In the genomic region with DNA sequence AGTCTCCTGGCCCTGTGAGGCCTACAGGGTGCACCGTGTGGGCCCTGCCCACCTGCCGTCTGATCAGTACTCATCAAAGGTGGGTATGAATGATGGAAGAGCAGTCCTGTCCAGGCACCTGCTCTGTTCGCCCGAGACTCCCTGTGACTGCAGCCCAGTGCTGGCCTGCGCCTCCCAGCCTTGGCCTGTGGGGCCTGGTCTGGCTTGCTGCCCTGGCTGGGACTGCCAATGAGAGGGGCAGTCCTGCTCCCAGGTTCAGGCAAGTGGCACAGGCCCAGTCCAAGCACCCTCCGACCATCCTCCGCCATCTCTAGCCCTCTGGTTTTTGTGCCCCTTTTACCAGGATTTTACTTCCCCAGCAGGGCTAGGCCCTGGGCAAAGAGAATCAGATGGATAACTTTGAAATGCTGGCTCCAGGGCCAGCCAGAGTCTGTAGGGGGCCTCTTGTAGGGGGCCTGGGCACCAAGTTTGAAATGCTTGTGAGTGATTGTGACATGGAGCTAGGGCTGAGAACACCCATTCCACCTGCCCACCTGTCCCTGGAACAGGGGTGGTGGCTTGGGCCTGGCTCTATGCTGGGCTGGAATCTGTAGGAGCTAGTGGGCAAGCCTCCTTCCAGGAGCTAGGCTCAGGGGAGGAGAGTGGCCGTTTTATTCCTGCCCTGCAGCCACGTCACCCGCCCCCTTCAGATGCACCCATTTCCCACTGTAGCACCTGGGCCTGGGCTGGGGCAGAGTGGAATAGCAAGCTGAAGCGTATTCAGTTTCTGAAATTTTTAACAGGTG, we compare ENCODE assay signal across 17 cellular contexts. TPM values are rescaled to one million over a fixed set of nuclear protein-coding genes. Genes with fewer than 3 reads are reported as not detected.
DNase-seq lines count a peak whose midpoint lies in the region; ATAC-seq, FAIRE-seq and TF ChIP-seq lines count a peak whose summit lies in the region.
"Had no signal": no experiment of that assay in that cellular context is flagged by ENCODE, and none has a peak within 500 bp of the region (broad histone marks: within the 10 kb centered on the region; RNA-seq: fewer than 3 reads in every experiment).

No MANE protein-coding gene starts in this region.

- CTCF ChIA-PET in H1 (lab: Charles Lee; ENCODE audit: partially characterized antibody), result no interaction called here

- no peak for TF ChIP-seq EP300 in H1 (IDR thresholded peaks at IDR 0.05; ENCODE audit: borderline replicate concordance in 1 of 2, low read depth in 2 of 2, low read length in 2 of 2)

- no peak overlapping the region for H4K91ac ChIP-seq in H1 (replicated peaks; ENCODE audit: insufficient read length, low read length)

- H3K27me3 ChIP-seq in right atrium auricular region (no peaks in the 10 kb centered on the region), H1 (replicated peaks in 1 of 4; ENCODE audit: control insufficient read depth in 3 of 4, extremely low read depth in 1 of 4, insufficient read depth in 3 of 4, low read length in 3 of 4) (no peaks in the 10 kb centered on the region; a peak in 1 of 7 replicates), aorta (ENCODE audit: control insufficient read depth in 1 of 2, insufficient read depth in 2 of 2, low read length in 1 of 2) (peaks cover 0 to 3% of the 10 kb centered on the region in 2 donors)

- no peak overlapping the region; the same call in 1 of the 2 replicates for H3K18ac ChIP-seq in H1 (ENCODE audit: extremely low read depth, low read length)

- H3K4me3 ChIP-seq in right atrium auricular region (no peak overlapping the region), H1 (ENCODE audit: extremely low read depth in 1 of 4, insufficient read depth in 2 of 4, low read depth in 3 of 4, low read length in 4 of 4) (no peak overlapping the region), aorta (ENCODE audit: low read length in 2 of 2) (no peak overlapping the region)

- H3K79me1 ChIP-seq in H1 (ENCODE audit: low read depth, low read length), result no peaks in the 10 kb centered on the region

- no peak overlapping the region for H3K9ac ChIP-seq in H1 (replicated peaks in 1 of 4; ENCODE audit: extremely low read depth in 1 of 4, low read depth in 3 of 4, low read length in 3 of 4)

- 0 out of 2 replicates have a peak overlapping the region, but pooled peaks have one; percentile 39 for H2AK5ac ChIP-seq in H1 (ENCODE audit: low read depth, low read length)

- H2BK15ac ChIP-seq in H1 (ENCODE audit: low read length), result no peak overlapping the region

- H2BK20ac ChIP-seq in H1 (ENCODE audit: low read length), result no peak overlapping the region

- H3K14ac ChIP-seq in H1 (ENCODE audit: insufficient read length), result no peak overlapping the region

- H3K4me1 Mint-ChIP-seq in natural killer cell, result peaks cover 5% of the 10 kb centered on the region in 2 donors

- peaks cover 5 to 10% of the 10 kb centered on the region in 2 donors for H3K9me3 Mint-ChIP-seq in natural killer cell

- H3K4me3 Mint-ChIP-seq in natural killer cell, result no peak overlapping the region
- H3K4me3 Mint-ChIP-seq: B cell; CD4-positive, alpha-beta T cell had no signal

- H3K27ac ChIP-seq in right atrium auricular region (no peak overlapping the region), H1 (ENCODE audit: low read depth, low read length) (no peak overlapping the region), aorta (ENCODE audit: low read depth in 1 of 2, low read length in 2 of 2) (no peak overlapping the region)

- no peak overlapping the region for H2AFZ ChIP-seq in H1 (ENCODE audit: low read length)

- no peak for ATAC-seq in Right ventricle myocardium superior (ENCODE audit: poor library complexity)
- ATAC-seq in natural killer cell, result peak in 1 of 3 donors; percentile 31
- peak; percentile 31 for ATAC-seq in aorta (ENCODE audit: low FRiP score)
- no peak for ATAC-seq in GM21737 (IDR thresholded peaks at IDR 0.05; ENCODE audit: unreplicated experiment)

- no peak overlapping the region for H3K23ac ChIP-seq in H1 (ENCODE audit: insufficient read length)

- no peaks in the 10 kb centered on the region for H4K20me1 ChIP-seq in H1 (replicated peaks in 1 of 2; ENCODE audit: control insufficient read depth in 1 of 2, insufficient read depth in 2 of 2, low read length in 2 of 2)

- peak; percentile 57 for DNase-seq in right atrium auricular region (ENCODE audit: low spot score)
- DNase-seq in Right ventricle myocardium superior, result no peak
- DNase-seq in H1 (ENCODE audit: low read depth in 1 of 2, low spot score in 2 of 2), result no peak
- DNase-seq in natural killer cell, result peak; percentile 13
- DNase-seq in aorta, result no peak
- DNase-seq in GDM1 (lab: John Stamatoyannopoulos, UW), result no peak
- DNase-seq: CD4-positive, alpha-beta T cell; DMS53; HCEC 1CT; IMR-90; Kasumi-1; NCI-H187 treated with DMSO at 0.1 percent for 48 hours; NCI-H446 treated with DMSO at 0.1 percent for 48 hours; OCI-M1; RPMI8226 had no signal

- H3K56ac ChIP-seq in H1 (replicated peaks; ENCODE audit: insufficient read length, low read depth, low read length), result no peak overlapping the region

- no peak overlapping the region for H4K5ac ChIP-seq in H1 (ENCODE audit: insufficient read length, low read depth, low read length)

- no peak overlapping the region for H3K27ac Mint-ChIP-seq in natural killer cell
- H3K27ac Mint-ChIP-seq: B cell; CD4-positive, alpha-beta T cell had no signal

- no peak for TF ChIP-seq POLR2A in H1 (IDR thresholded peaks at IDR 0.05; ENCODE audit: control extremely low read depth in 1 of 2, low read depth in 2 of 2, low read length in 2 of 2)

- H2BK120ac ChIP-seq in H1 (replicated peaks; ENCODE audit: low read depth, low read length), result no peak overlapping the region

- POLR2A ChIA-PET in H1 (lab: Charles Lee; ENCODE audit: partially characterized antibody), result no interaction called here

- intact Hi-C loops in Right ventricle myocardium superior (cut with DNase I), result loop anchor here (10.0 kb wide), 1 partner anchor 137 kb away; no protein-coding TSS in a partner anchor
- intact Hi-C loops in natural killer cell (cut with micrococcal nuclease), result no loop called here
- intact Hi-C loops in aorta (cut with DNase I), result loop anchor here in 1 of 2 donors (5.0 kb wide), 1 partner anchor 140 kb away; no protein-coding TSS in a partner anchor

- FAIRE-seq in H1 (lab: Jason Lieb, UNC), result no peak

- WGBS in H1 (ENCODE audit: extremely low coverage in 1 of 2, insufficient coverage in 1 of 2, insufficient read length in 1 of 2, insufficient replicate concordance in 2 of 2, low coverage in 1 of 2, low lambda C conversion rate in 2 of 2, missing lambda C conversion rate in 1 of 2), 2 experiments, result 85% methylated on average over 7 of the region's 11 CpGs; no CpG with 5 or more reads in 1 of the 2 experiments
- WGBS in aorta, 2 donors, result 88 to 90% methylated on average over 11 of the region's 11 CpGs

- no peak overlapping the region for H3K4ac ChIP-seq in H1 (replicated peaks; ENCODE audit: insufficient read length, low read depth, low read length)

- H3K9me3 ChIP-seq in right atrium auricular region, result peaks cover 0 to 15% of the 10 kb centered on the region in 2 donors
- H3K9me3 ChIP-seq in H1 (ENCODE audit: insufficient read depth in 2 of 2, low read depth in 1 of 2, low read length in 1 of 2), result peaks cover 2 to 9% of the 10 kb centered on the region in 2 experiments; a peak in 2 of 4 replicates
- no peaks in the 10 kb centered on the region for H3K9me3 ChIP-seq in aorta (ENCODE audit: control insufficient read depth, low read length)

- H4K8ac ChIP-seq in H1 (ENCODE audit: extremely low read depth, insufficient read depth, low read length), result no peak overlapping the region

- TF ChIP-seq CTCF in right atrium auricular region (IDR thresholded peaks at IDR 0.05) (no peak), H1 (IDR thresholded peaks at IDR 0.05; ENCODE audit: control extremely low read depth in 1 of 3, insufficient read depth in 1 of 3, low read depth in 1 of 3, low read length in 3 of 3) (no peak), natural killer cell (IDR thresholded peaks at IDR 0.05) (no peak)

- H3K4me1 ChIP-seq in right atrium auricular region (peaks cover 0 to 10% of the 10 kb centered on the region in 2 donors), H1 (replicated peaks in 1 of 4; ENCODE audit: control insufficient read depth in 3 of 4, insufficient read depth in 4 of 4, low read length in 3 of 4) (peaks cover 0 to 12% (median 4%) of the 10 kb centered on the region in 4 experiments; a peak in 5 of 7 replicates), aorta (ENCODE audit: control insufficient read depth in 1 of 2, insufficient read depth in 2 of 2, low read length in 2 of 2) (peaks cover 0 to 3% of the 10 kb centered on the region in 2 donors)

- H3K23me2 ChIP-seq in H1 (ENCODE audit: low read depth, low read length), result peaks cover 2% of the 10 kb centered on the region; the same call in 1 of the 2 replicates

- no peak overlapping the region for H2BK12ac ChIP-seq in H1 (ENCODE audit: low read depth, low read length)

- H3K36me3 ChIP-seq in right atrium auricular region, result no peaks in the 10 kb centered on the region
- H3K36me3 ChIP-seq in H1 (ENCODE audit: control insufficient read depth in 2 of 4, insufficient read depth in 4 of 4, low read length in 3 of 4), result no peaks in the 10 kb centered on the region
- H3K36me3 ChIP-seq in aorta (ENCODE audit: control insufficient read depth in 1 of 2, insufficient read depth in 2 of 2, low read length in 1 of 2), result no peaks in the 10 kb centered on the region

- H2BK5ac ChIP-seq in H1 (ENCODE audit: low read depth, low read length), result no peak overlapping the region

- peaks cover 13 to 20% of the 10 kb centered on the region in 2 donors for H3K27me3 Mint-ChIP-seq in natural killer cell (ENCODE audit: low read depth in 2 of 2)
- H3K27me3 Mint-ChIP-seq: B cell had no signal

- H3K36me3 Mint-ChIP-seq in natural killer cell, result peaks cover 11% of the 10 kb centered on the region

- no peak for TF ChIP-seq RAD21 in H1 (IDR thresholded peaks at IDR 0.05 in 1 of 2, conservative IDR thresholded peaks at IDR 0.05 in 1 of 2; ENCODE audit: low read depth in 2 of 2, low read length in 2 of 2)

- H3K79me2 ChIP-seq in H1 (ENCODE audit: control insufficient read depth in 1 of 2, insufficient read depth in 2 of 2, low read length in 2 of 2), result no peaks in the 10 kb centered on the region

- no peak overlapping the region for H3K4me2 ChIP-seq in H1 (ENCODE audit: insufficient read depth in 1 of 2, low read depth in 2 of 2, low read length in 2 of 2)

RNA-seq across cellular contexts. Expression of a gene that starts 8.7 kb away (rescaled TPM):
- 10 to 100 TPM; 19.0 to 25.8 TPM for total RNA-seq in right atrium auricular region
- total RNA-seq in Right ventricle myocardium superior, result 35.1 TPM
- 72.8 and 74.6 TPM in 2 replicates for total RNA-seq in H1 (2021; fragmentation: NEBNext Ultra II Directional; extraction: Animal tissue kit (Norgen Biotek cat#: 25700))
- polyA plus RNA-seq in H1 (2011; rRNA removed), result 37.4 and 61.3 TPM in 2 replicates
- polyA plus RNA-seq in H1 (2011; cell fraction: cytosol; rRNA removed), result 37.9 TPM
- 51.0 TPM for polyA plus RNA-seq in H1 (2011; cell fraction: nucleus; rRNA removed)
- polyA plus RNA-seq in H1 (2012, experiment 1 of 2), result 44.2 to 60.1 TPM (median 56.3 TPM) in 4 replicates
- polyA plus RNA-seq in H1 (2012, experiment 2 of 2), result 57.3 TPM
- polyA plus RNA-seq in H1 (2013, experiment 1 of 2), result 41.0 TPM
- 45.1 TPM for polyA plus RNA-seq in H1 (2013, experiment 2 of 2)
- 26.9 and 34.9 TPM in 2 replicates for polyA minus RNA-seq in H1 (2011; rRNA and poly(A)+ RNA removed)
- polyA minus RNA-seq in H1 (2011; cell fraction: cytosol; rRNA and poly(A)+ RNA removed), result 49.1 TPM
- polyA minus RNA-seq in H1 (2011; cell fraction: nucleus; rRNA and poly(A)+ RNA removed), result 74.6 TPM
- 10 to 100 TPM; 18.9 to 35.9 (median 28.8) TPM for total RNA-seq in natural killer cell
- total RNA-seq in aorta, result 10 to 100 TPM; 14.7 to 17.4 TPM
- 1 to 10 TPM; 3.0 to 3.1 TPM for polyA plus RNA-seq in aorta

Comparison
In these comparisons a context has a peak if more than half of its experiments do, and no peak if none do; other contexts are left out.
1. DNase-seq: peak in right atrium auricular region (single experiment) and natural killer cell (single experiment); none in Right ventricle myocardium superior (single experiment), H1 (0 of 2), aorta (0 of 2) and GDM1 (single experiment).